ENCODE assay signal across 9 cellular contexts in the genomic region with DNA sequence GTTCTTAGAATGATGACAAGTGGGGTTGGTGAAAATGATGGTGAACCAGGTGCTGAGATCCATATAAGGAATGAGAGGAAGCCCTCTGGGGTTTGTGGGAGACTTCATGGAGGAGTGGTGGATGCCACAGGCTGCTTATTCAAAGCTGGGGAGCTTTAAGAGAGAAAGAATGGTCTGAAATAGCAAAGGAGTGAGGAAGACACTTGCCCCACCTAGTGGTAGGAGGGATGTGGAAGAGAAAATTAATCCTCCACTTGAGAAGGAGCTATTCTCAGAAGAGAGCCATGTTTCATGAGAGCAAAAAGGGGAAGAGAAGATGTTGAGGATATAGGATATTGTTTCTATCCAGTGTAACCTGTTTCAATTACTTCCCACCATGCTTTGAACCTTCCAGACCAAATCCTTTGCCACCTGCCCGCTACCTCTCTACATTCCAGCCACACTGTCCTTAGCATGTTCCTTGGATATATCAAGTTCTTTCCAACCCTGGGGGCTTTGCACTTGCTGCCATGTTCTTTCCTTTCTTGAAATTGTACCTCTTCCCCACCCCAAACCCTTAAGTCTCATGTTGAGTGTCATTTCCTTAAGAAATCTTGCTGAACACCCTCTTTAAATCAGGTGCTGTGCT. TPM values are rescaled to one million over a fixed set of nuclear protein-coding genes. Genes with fewer than 3 reads are reported as not detected.
DNase-seq lines count a peak whose midpoint lies in the region; ATAC-seq and TF ChIP-seq lines count a peak whose summit lies in the region.
"Had no signal": no experiment of that assay in that cellular context is flagged by ENCODE, and none has a peak within 500 bp of the region (broad histone marks: within the 10 kb centered on the region; RNA-seq: fewer than 3 reads in every experiment).

No MANE protein-coding gene starts in this region.

- WGBS in aorta, 2 donors: 94 to 96% methylated on average over 1 of the region's 1 CpG

- H3K4me3 Mint-ChIP-seq in endothelial cell (ENCODE audit: unreplicated experiment) (no peak overlapping the region), neural crest cell (no peak overlapping the region)

- no peaks in the 10 kb centered on the region for H3K9me3 Mint-ChIP-seq in endothelial cell (ENCODE audit: unreplicated experiment)
- no peaks in the 10 kb centered on the region for H3K9me3 Mint-ChIP-seq in neural crest cell

- H3K27ac Mint-ChIP-seq in endothelial cell (ENCODE audit: unreplicated experiment) (no peak overlapping the region), neural crest cell (ENCODE audit: unreplicated experiment) (no peak overlapping the region)

- H3K27ac ChIP-seq in Peyer's patch: no peak overlapping the region
- H3K27ac ChIP-seq in aorta (ENCODE audit: low read depth in 1 of 2, low read length in 2 of 2): no peak overlapping the region

- peak; percentile 30 for DNase-seq in stimulated activated CD4-positive, alpha-beta T cell treated with anti-CD3 and anti-CD28 coated beads, Interleukin-15, amount 100 ng/mL, for 24 hours
- no peak for DNase-seq in stimulated activated CD4-positive, alpha-beta T cell treated with anti-CD3 and anti-CD28 coated beads, Interleukin-12 subunit alpha, Interleukin-12 subunit beta, amount 100 ng/mL, for 4 hours
- peak; percentile 51 for DNase-seq in Jurkat, Clone E6-1 (ENCODE audit: low read depth, low spot score)
- DNase-seq in Peyer's patch: no peak
- peak; percentile 53 for DNase-seq in endothelial cell (ENCODE audit: low spot score)
- peak; percentile 51 for DNase-seq in neural crest cell (ENCODE audit: low read depth, low spot score)
- no peak for DNase-seq in aorta

- no peak for ATAC-seq in aorta (ENCODE audit: low FRiP score)
- no peak for ATAC-seq in GM18870 (IDR thresholded peaks at IDR 0.05; ENCODE audit: unreplicated experiment)

- intact Hi-C loops in aorta (cut with DNase I): loop anchor here (5.0 to 10.0 kb wide), 4 partner anchors 514 to 704 kb away; partner anchors contain the start of genes CACNA1E (in 1 of the 2) and NPL (in 1 of the 2)

- H3K27me3 Mint-ChIP-seq in endothelial cell (ENCODE audit: unreplicated experiment): peaks cover 2% of the 10 kb centered on the region
- no peaks in the 10 kb centered on the region for H3K27me3 Mint-ChIP-seq in neural crest cell (ENCODE audit: low read depth)

- H3K36me3 Mint-ChIP-seq in endothelial cell (ENCODE audit: low read depth, unreplicated experiment) (no peaks in the 10 kb centered on the region), neural crest cell (ENCODE audit: low read depth) (no peaks in the 10 kb centered on the region)

- TF ChIP-seq POLR2A in Peyer's patch (IDR thresholded peaks at IDR 0.05): no peak

- peaks cover 5% of the 10 kb centered on the region for H3K4me1 Mint-ChIP-seq in endothelial cell (ENCODE audit: unreplicated experiment)
- peaks cover 9% of the 10 kb centered on the region for H3K4me1 Mint-ChIP-seq in neural crest cell

- TF ChIP-seq CTCF in Peyer's patch (IDR thresholded peaks at IDR 0.05) (peak in 4 of 6 experiments; percentile 44 to 58 (median 53)), endothelial cell (IDR thresholded peaks at IDR 0.05; ENCODE audit: unreplicated experiment) (peak; percentile 58), neural crest cell (conservative IDR thresholded peaks at IDR 0.05) (peak; percentile 79)

- H3K27me3 ChIP-seq in Peyer's patch (no peaks in the 10 kb centered on the region), aorta (ENCODE audit: control insufficient read depth in 1 of 2, insufficient read depth in 2 of 2, low read length in 1 of 2) (no peaks in the 10 kb centered on the region)

- H3K9me3 ChIP-seq in Peyer's patch (no peaks in the 10 kb centered on the region), aorta (ENCODE audit: control insufficient read depth, low read length) (no peaks in the 10 kb centered on the region)

- no peaks in the 10 kb centered on the region for H3K36me3 ChIP-seq in Peyer's patch
- no peaks in the 10 kb centered on the region for H3K36me3 ChIP-seq in aorta (ENCODE audit: control insufficient read depth in 1 of 2, insufficient read depth in 2 of 2, low read length in 1 of 2)

- H3K4me3 ChIP-seq in Jurkat, Clone E6-1 (ENCODE audit: low read length): no peak overlapping the region
- H3K4me3 ChIP-seq in Peyer's patch (no peak overlapping the region), aorta (ENCODE audit: low read length in 2 of 2) (no peak overlapping the region)

- H3K4me1 ChIP-seq in Peyer's patch (peaks cover 0 to 5% (median 2%) of the 10 kb centered on the region in 4 donors), aorta (ENCODE audit: control insufficient read depth in 1 of 2, insufficient read depth in 2 of 2, low read length in 2 of 2) (no peaks in the 10 kb centered on the region)

RNA-seq across cellular contexts. Expression of gene ZNF648, which starts 19.6 kb away (rescaled TPM):
- not detected for polyA plus RNA-seq in Jurkat, Clone E6-1 (2012; ENCODE audit: insufficient read depth, insufficient read length)
- total RNA-seq in Peyer's patch (not detected), endothelial cell (ENCODE audit: unreplicated experiment) (not detected), neural crest cell (0.61 and 0.77 TPM in 2 replicates), aorta (not detected)
- polyA plus RNA-seq in aorta: not detected
- total RNA-seq: dermis microvascular lymphatic vessel endothelial cell had no signal

Comparison
In these comparisons a context has a peak if more than half of its experiments do, and no peak if none do; other contexts are left out.
1. DNase-seq: peak in stimulated activated CD4-positive, alpha-beta T cell treated with anti-CD3 and anti-CD28 coated beads, Interleukin-15, amount 100 ng/mL, for 24 hours (single experiment), Jurkat, Clone E6-1 (single experiment), endothelial cell (single experiment) and neural crest cell (single experiment); none in stimulated activated CD4-positive, alpha-beta T cell treated with anti-CD3 and anti-CD28 coated beads, Interleukin-12 subunit alpha, Interleukin-12 subunit beta, amount 100 ng/mL, for 4 hours (single experiment), Peyer's patch (0 of 3) and aorta (0 of 2).
2. Peak in every context shown above with its lines, with median percentiles within 50 percentile points of each other: CTCF ChIP-seq.